ENCODE assay signal across 23 cellular contexts in the genomic region with DNA sequence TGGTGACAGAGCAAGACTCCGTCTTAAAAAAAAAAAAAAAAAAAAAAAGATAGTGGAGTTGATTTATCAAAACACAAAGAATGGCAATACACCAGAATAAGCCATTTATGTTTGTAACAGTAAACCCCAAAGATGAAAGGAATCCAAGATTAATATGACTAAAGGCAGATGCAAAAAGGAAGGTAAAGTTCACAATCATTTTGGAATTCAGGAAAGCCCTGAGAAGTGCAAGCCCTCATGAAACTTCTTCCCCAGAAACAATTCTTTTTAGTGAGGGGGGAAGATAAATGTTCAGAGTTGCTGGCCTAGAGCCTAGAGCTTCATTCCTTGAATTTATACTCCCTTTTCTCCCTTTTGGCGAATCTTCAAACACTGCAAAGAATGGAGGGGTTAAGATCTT.
DNase-seq lines count a peak whose midpoint lies in the region; ATAC-seq and FAIRE-seq lines count a peak whose summit lies in the region.
"Had no signal": no experiment of that assay in that cellular context is flagged by ENCODE, and none has a peak within 500 bp of the region (broad histone marks: within the 10 kb centered on the region; RNA-seq: fewer than 3 reads in every experiment).

No MANE protein-coding gene starts in this region.

- H2BK15ac ChIP-seq in mesenchymal stem cell (ENCODE audit: low read depth, poor library complexity, severe bottlenecking): no peak overlapping the region

- no peak overlapping the region for H2BK120ac ChIP-seq in mesenchymal stem cell (ENCODE audit: low read depth, low read length)

- no peak overlapping the region for H3K18ac ChIP-seq in mesenchymal stem cell (ENCODE audit: low read depth in 1 of 2, low read length in 2 of 2)

- DNase-seq in HCEC 1CT (peak; percentile 51), mesenchymal stem cell (no peak)
- DNase-seq in stimulated activated naive CD8-positive, alpha-beta T cell treated with anti-CD3 and anti-CD28 coated beads, Interleukin-15, amount 100 ng/mL, for 72 hours: no peak
- DNase-seq in stimulated activated CD4-positive, alpha-beta T cell treated with anti-CD3 and anti-CD28 coated beads, Interleukin-2, amount 100 ng/mL, for 24 hours: no peak
- DNase-seq: activated B cell treated with CpG ODN at 0.5 μM for 24 hours; activated CD4-positive, alpha-beta memory T cell treated with anti-CD3 and anti-CD28 coated beads for 36 hours; activated naive CD8-positive, alpha-beta T cell treated with anti-CD3 and anti-CD28 coated beads for 36 hours; CD8-positive, alpha-beta T cell; effector memory CD4-positive, alpha-beta T cell; mammary epithelial cell; NCI-H1436; PC-3; psoas muscle; SHP77; stimulated activated CD4-positive, alpha-beta T cell treated with anti-CD3 and anti-CD28 coated beads, Interleukin-4, amount 100 ng/mL, for 24 hours; stimulated activated naive B cell treated with anti-CD40 and anti-IgM and Interleukin-4, amounts not matched to agents 10 μg/mL and 1 μg/mL and 100 μg/mL, for 72 hours had no signal

- H4K8ac ChIP-seq in mesenchymal stem cell (ENCODE audit: low read length): no peak overlapping the region

- no peak overlapping the region for H2BK5ac ChIP-seq in mesenchymal stem cell (ENCODE audit: low read depth, low read length, poor library complexity, severe bottlenecking)

- H3K9ac ChIP-seq in mesenchymal stem cell (ENCODE audit: low read length): no peak overlapping the region
- H3K9ac ChIP-seq: KMS-11 had no signal

- no CpG with 5 or more reads among the region's 2 CpGs for WGBS in mesenchymal stem cell

- H3K4me1 Mint-ChIP-seq in stimulated activated naive CD8-positive, alpha-beta T cell treated with anti-CD3 and anti-CD28 coated beads, Interleukin-15, amount 100 ng/mL, for 72 hours: no peaks in the 10 kb centered on the region
- H3K4me1 Mint-ChIP-seq: activated B cell treated with CpG ODN at 0.5 μM for 24 hours; activated naive CD8-positive, alpha-beta T cell treated with anti-CD3 and anti-CD28 coated beads for 36 hours; stimulated activated naive B cell treated with anti-CD40 and anti-IgM and Interleukin-4, amounts not matched to agents 10 μg/mL and 1 μg/mL and 100 μg/mL, for 72 hours had no signal

- H2AFZ ChIP-seq in mesenchymal stem cell (ENCODE audit: low read depth, low read length): peak overlapping the region; percentile 14

- H3K4me1 ChIP-seq in mesenchymal stem cell (ENCODE audit: control insufficient read depth, insufficient read depth, low read depth, low read length): no peaks in the 10 kb centered on the region
- H3K4me1 ChIP-seq: psoas muscle, vagina had no signal

- no peak overlapping the region for H3K23ac ChIP-seq in mesenchymal stem cell (ENCODE audit: low read length in 2 of 2)

- H3K36me3 ChIP-seq in mesenchymal stem cell (ENCODE audit: control insufficient read depth in 1 of 2, insufficient read depth in 2 of 2, low read depth in 1 of 2, low read length in 2 of 2): no peaks in the 10 kb centered on the region
- H3K36me3 ChIP-seq: vagina had no signal

- no peak overlapping the region for H3K27ac Mint-ChIP-seq in stimulated activated naive CD8-positive, alpha-beta T cell treated with anti-CD3 and anti-CD28 coated beads, Interleukin-15, amount 100 ng/mL, for 72 hours
- H3K27ac Mint-ChIP-seq: activated B cell treated with CpG ODN at 0.5 μM for 24 hours; activated CD4-positive, alpha-beta memory T cell treated with anti-CD3 and anti-CD28 coated beads for 36 hours; activated naive CD8-positive, alpha-beta T cell treated with anti-CD3 and anti-CD28 coated beads for 36 hours; activated T-helper 2 cell treated with anti-CD3 and anti-CD28 coated beads, Interferon-gamma antibody, Interleukin-2, Interleukin-4, amounts not matched to agents 10 μg/mL and 5 μg/mL and 100 μg/mL, durations not matched to agents 14 hours and 24 hours and 36 hours; brain; CD8-positive, alpha-beta T cell; stimulated activated naive B cell treated with anti-CD40 and anti-IgM and Interleukin-4, amounts not matched to agents 10 μg/mL and 1 μg/mL and 100 μg/mL, for 72 hours had no signal

- H3K4me3 Mint-ChIP-seq in stimulated activated naive CD8-positive, alpha-beta T cell treated with anti-CD3 and anti-CD28 coated beads, Interleukin-15, amount 100 ng/mL, for 72 hours: no peak overlapping the region
- H3K4me3 Mint-ChIP-seq: activated B cell treated with CpG ODN at 0.5 μM for 24 hours; activated CD4-positive, alpha-beta memory T cell treated with anti-CD3 and anti-CD28 coated beads for 36 hours; activated naive CD8-positive, alpha-beta T cell treated with anti-CD3 and anti-CD28 coated beads for 36 hours; brain; CD8-positive, alpha-beta T cell; stimulated activated naive B cell treated with anti-CD40 and anti-IgM and Interleukin-4, amounts not matched to agents 10 μg/mL and 1 μg/mL and 100 μg/mL, for 72 hours had no signal

- H3K79me1 ChIP-seq in mesenchymal stem cell (replicated peaks; ENCODE audit: low read length, poor library complexity, severe bottlenecking): no peaks in the 10 kb centered on the region

- H3K14ac ChIP-seq in mesenchymal stem cell (ENCODE audit: low read length in 2 of 2): no peak overlapping the region

- H3K4me2 ChIP-seq in mesenchymal stem cell (ENCODE audit: low read length, poor library complexity, severe bottlenecking): no peak overlapping the region
- H3K4me2 ChIP-seq: KMS-11 had no signal

- no peak overlapping the region for H4K91ac ChIP-seq in mesenchymal stem cell (ENCODE audit: low read length)

- FAIRE-seq in endometrium (lab: Jason Lieb, UNC): peak; percentile 98

- no peak overlapping the region for H3K4ac ChIP-seq in mesenchymal stem cell (ENCODE audit: low read depth in 1 of 2, low read length in 2 of 2)

- H2BK12ac ChIP-seq in mesenchymal stem cell (ENCODE audit: low read length in 2 of 2): no peak overlapping the region

- H3K9me3 Mint-ChIP-seq in stimulated activated naive CD8-positive, alpha-beta T cell treated with anti-CD3 and anti-CD28 coated beads, Interleukin-15, amount 100 ng/mL, for 72 hours: peaks cover 3 to 5% of the 10 kb centered on the region in 2 donors
- H3K9me3 Mint-ChIP-seq: activated CD4-positive, alpha-beta memory T cell treated with anti-CD3 and anti-CD28 coated beads for 36 hours; activated naive CD8-positive, alpha-beta T cell treated with anti-CD3 and anti-CD28 coated beads for 36 hours; activated T-helper 2 cell treated with anti-CD3 and anti-CD28 coated beads, Interferon-gamma antibody, Interleukin-2, Interleukin-4, amounts not matched to agents 10 μg/mL and 5 μg/mL and 100 μg/mL, durations not matched to agents 14 hours and 24 hours and 36 hours; CD8-positive, alpha-beta T cell had no signal

- H2AK5ac ChIP-seq in mesenchymal stem cell (ENCODE audit: low read length, severe bottlenecking): no peak overlapping the region

- no peak for ATAC-seq in stimulated activated naive CD8-positive, alpha-beta T cell treated with anti-CD3 and anti-CD28 coated beads, Interleukin-15, amount 100 ng/mL, for 72 hours
- ATAC-seq in HG03108 (IDR thresholded peaks at IDR 0.05; ENCODE audit: unreplicated experiment) (no peak), HG03378 (IDR thresholded peaks at IDR 0.05; ENCODE audit: unreplicated experiment) (no peak)
- ATAC-seq: CD8-positive, alpha-beta T cell; PC-3; psoas muscle; stimulated activated naive B cell treated with anti-CD40 and anti-IgM and Interleukin-4, amounts not matched to agents 10 μg/mL and 1 μg/mL and 100 μg/mL, for 72 hours had no signal

- H3K27me3 Mint-ChIP-seq in stimulated activated naive CD8-positive, alpha-beta T cell treated with anti-CD3 and anti-CD28 coated beads, Interleukin-15, amount 100 ng/mL, for 72 hours: no peaks in the 10 kb centered on the region
- H3K27me3 Mint-ChIP-seq: activated B cell treated with CpG ODN at 0.5 μM for 24 hours; activated CD4-positive, alpha-beta memory T cell treated with anti-CD3 and anti-CD28 coated beads for 36 hours had no signal

- no peak overlapping the region for H3K4me3 ChIP-seq in mesenchymal stem cell (ENCODE audit: insufficient read depth in 1 of 2, low read depth in 1 of 2, low read length in 2 of 2)
- H3K4me3 ChIP-seq: psoas muscle, vagina had no signal

- H3K27me3 ChIP-seq in mesenchymal stem cell (ENCODE audit: control insufficient read depth in 1 of 2, insufficient read depth in 1 of 2, low read length in 2 of 2): no peaks in the 10 kb centered on the region
- H3K27me3 ChIP-seq: vagina had no signal

- H3K9me3 ChIP-seq in mesenchymal stem cell (ENCODE audit: control insufficient read depth, low read length): no peaks in the 10 kb centered on the region
- H3K9me3 ChIP-seq: psoas muscle, vagina had no signal

- no peak overlapping the region for H3K27ac ChIP-seq in mesenchymal stem cell (ENCODE audit: low read length, poor library complexity, severe bottlenecking)
- H3K27ac ChIP-seq: KMS-11, psoas muscle, vagina had no signal
